Comparison of ENCODE assay signal across 18 cellular contexts in genomic region chr1:192967901-192968300, GRCh38.
DNase-seq lines count a peak whose midpoint lies in the region; ATAC-seq and TF ChIP-seq lines count a peak whose summit lies in the region.
"Had no signal": no experiment of that assay in that cellular context is flagged by ENCODE, and none has a peak within 500 bp of the region (broad histone marks: within the 10 kb centered on the region; RNA-seq: fewer than 3 reads in every experiment).

No MANE protein-coding gene starts in this region.

- no peaks in the 10 kb centered on the region for H3K27me3 Mint-ChIP-seq in MCF 10A (ENCODE audit: insufficient read depth, unreplicated experiment)
- no peaks in the 10 kb centered on the region for H3K27me3 Mint-ChIP-seq in activated T-helper 17 cell treated with anti-CD3 and anti-CD28 coated beads, Interleukin-2, amount 50 U/mL, for 72 hours
- H3K27me3 Mint-ChIP-seq: IgD-negative memory B cell had no signal

- H4K20me1 ChIP-seq in mammary epithelial cell (ENCODE audit: insufficient read depth, low read length) = no peaks in the 10 kb centered on the region

- H3K4me3 ChIP-seq in mammary epithelial cell (replicated peaks in 1 of 3; ENCODE audit: insufficient read depth in 1 of 3, low read depth in 2 of 3, low read length in 3 of 3) (no peak overlapping the region), mesendoderm (ENCODE audit: low read length) (no peak overlapping the region), gastroesophageal sphincter (no peak overlapping the region)

- TF ChIP-seq CTCF in MCF 10A (IDR thresholded peaks at IDR 0.05; ENCODE audit: unreplicated experiment) (no peak), mammary epithelial cell (conservative IDR thresholded peaks at IDR 0.05 in 1 of 2, IDR thresholded peaks at IDR 0.05 in 1 of 2; ENCODE audit: extremely low read depth in 1 of 2, insufficient read depth in 1 of 2, low read depth in 1 of 2, low read length in 2 of 2) (no peak), gastroesophageal sphincter (IDR thresholded peaks at IDR 0.05) (no peak)

- POLR2A ChIA-PET in MCF 10A (lab: Yijun Ruan, JAX) = interaction anchor here (0.9 to 1.7 kb wide), 4 partner anchors 9 to 63 kb away, joined by 3 to 7 read pairs (median 5); no protein-coding TSS in a partner anchor

- H3K27ac Mint-ChIP-seq in MCF 10A (ENCODE audit: low read depth, unreplicated experiment) = peak overlapping the region; percentile 28
- H3K27ac Mint-ChIP-seq in activated T-helper 17 cell treated with anti-CD3 and anti-CD28 coated beads, Interleukin-2, amount 50 U/mL, for 72 hours = no peak overlapping the region
- H3K27ac Mint-ChIP-seq: IgD-negative memory B cell had no signal

- no peak overlapping the region for H2BK5ac ChIP-seq in mesendoderm (ENCODE audit: low read length)

- H2BK15ac ChIP-seq in mesendoderm (replicated peaks; ENCODE audit: low read depth) = no peak overlapping the region

- no peak overlapping the region for H3K27ac ChIP-seq in mammary epithelial cell (ENCODE audit: insufficient read depth, low read depth, low read length)
- H3K27ac ChIP-seq in mesendoderm (ENCODE audit: low read depth, low read length) = no peak overlapping the region
- H3K27ac ChIP-seq in gastroesophageal sphincter = no peak overlapping the region
- H3K27ac ChIP-seq: C4-2B had no signal

- no peaks in the 10 kb centered on the region for H3K79me1 ChIP-seq in mesendoderm (ENCODE audit: low read length)

- in situ Hi-C loops in mammary epithelial cell (cut with MboI; ENCODE audit: low sequenced_read_pairs in 2 of 2) = no loop called here

- TF ChIP-seq EP300 in gastroesophageal sphincter (IDR thresholded peaks at IDR 0.05) = no peak

- H3K27me3 ChIP-seq in mammary epithelial cell (ENCODE audit: insufficient read depth, low read length) = no peaks in the 10 kb centered on the region
- H3K27me3 ChIP-seq in mesendoderm (ENCODE audit: insufficient read depth, low read length, poor library complexity) = no peaks in the 10 kb centered on the region
- no peaks in the 10 kb centered on the region for H3K27me3 ChIP-seq in gastroesophageal sphincter

- H2AK5ac ChIP-seq in mesendoderm (ENCODE audit: low read length) = no peak overlapping the region

- H4K8ac ChIP-seq in mesendoderm (ENCODE audit: low read depth, low read length) = no peak overlapping the region

- no peaks in the 10 kb centered on the region for H3K36me3 ChIP-seq in mammary epithelial cell (ENCODE audit: insufficient read depth, low read length)
- H3K36me3 ChIP-seq in mesendoderm (ENCODE audit: control insufficient read depth, insufficient read depth, low read length) = no peaks in the 10 kb centered on the region
- no peaks in the 10 kb centered on the region for H3K36me3 ChIP-seq in gastroesophageal sphincter

- H3K4me2 ChIP-seq in mammary epithelial cell (ENCODE audit: insufficient read depth, low read depth, low read length) (no peak overlapping the region), mesendoderm (ENCODE audit: low read length) (no peak overlapping the region)

- H3K9ac ChIP-seq in mammary epithelial cell (ENCODE audit: insufficient read depth, low read length) (no peak overlapping the region), mesendoderm (ENCODE audit: low read length) (no peak overlapping the region)

- H4K5ac ChIP-seq in mesendoderm (ENCODE audit: low read length) = no peak overlapping the region

- no peak overlapping the region for H3K4ac ChIP-seq in mesendoderm (ENCODE audit: low read depth, low read length)

- H2AFZ ChIP-seq in mammary epithelial cell (ENCODE audit: low read depth, low read length) = no peak overlapping the region

- H3K23ac ChIP-seq in mesendoderm (ENCODE audit: low read length) = no peak overlapping the region

- intact Hi-C loops in MCF 10A (cut with micrococcal nuclease) (no loop called here), mammary epithelial cell (cut with micrococcal nuclease) (no loop called here), head of caudate nucleus (cut with DNase I) (no loop called here)

- no peak overlapping the region for H3K56ac ChIP-seq in mesendoderm (ENCODE audit: low read length)

- 50% methylated on average over 1 of the region's 1 CpG for WGBS in mammary epithelial cell (ENCODE audit: low coverage, missing lambda C conversion rate)
- no CpG with 5 or more reads among the region's 1 CpG for WGBS in mesendoderm (ENCODE audit: extremely low coverage, insufficient coverage, low lambda C conversion rate)
- 18 to 25% methylated on average over 1 of the region's 1 CpG for WGBS in gastroesophageal sphincter (ENCODE audit: low coverage in 1 of 2), 2 donors

- no peak overlapping the region for H2BK120ac ChIP-seq in mesendoderm (ENCODE audit: low read depth, low read length)

- H3K4me1 ChIP-seq in mammary epithelial cell (ENCODE audit: insufficient read depth, low read length) (no peaks in the 10 kb centered on the region), mesendoderm (ENCODE audit: control insufficient read depth, low read depth, low read length) (no peaks in the 10 kb centered on the region), gastroesophageal sphincter (no peaks in the 10 kb centered on the region)

- H3K36me3 Mint-ChIP-seq in MCF 10A (ENCODE audit: insufficient read depth, unreplicated experiment) = peaks cover 2% of the 10 kb centered on the region
- no peaks in the 10 kb centered on the region for H3K36me3 Mint-ChIP-seq in activated T-helper 17 cell treated with anti-CD3 and anti-CD28 coated beads, Interleukin-2, amount 50 U/mL, for 72 hours (ENCODE audit: low read depth)
- H3K36me3 Mint-ChIP-seq: IgD-negative memory B cell had no signal

- H3K79me2 ChIP-seq in mammary epithelial cell (ENCODE audit: insufficient read depth, low read length) (no peaks in the 10 kb centered on the region), mesendoderm (ENCODE audit: control insufficient read depth, insufficient read depth, low read length) (no peaks in the 10 kb centered on the region)

- BruUV-seq in MCF 10A (replicated peaks; lab: Mats Ljungman, UMichigan) (no TSS peak), mammary epithelial cell (replicated peaks; lab: Mats Ljungman, UMichigan) (no TSS peak)

- no peak for DNase-seq in MCF 10A (ENCODE audit: unreplicated experiment)
- DNase-seq in mammary epithelial cell = no peak
- DNase-seq in mesendoderm = peak; percentile 21
- DNase-seq in head of caudate nucleus = no peak
- no peak for DNase-seq in HuH-7 (ENCODE audit: low spot score)
- no peak for DNase-seq in NCI-H2081 (lab: John Stamatoyannopoulos, UW)
- DNase-seq: 8988T, DMS153, H7, NCI-H1105, NCI-H1930, NCI-H2171 treated with DMSO at 0.1 percent for 48 hours, NCI-H774, SIG-M5 had no signal

- H3K4me1 Mint-ChIP-seq in MCF 10A (ENCODE audit: insufficient read depth, unreplicated experiment) = peaks cover 22% of the 10 kb centered on the region
- no peaks in the 10 kb centered on the region for H3K4me1 Mint-ChIP-seq in activated T-helper 17 cell treated with anti-CD3 and anti-CD28 coated beads, Interleukin-2, amount 50 U/mL, for 72 hours

- H3K9me3 ChIP-seq in mammary epithelial cell (replicated peaks; ENCODE audit: insufficient read depth, low read length) (no peaks in the 10 kb centered on the region), gastroesophageal sphincter (no peaks in the 10 kb centered on the region)

- dilution Hi-C loops in mammary epithelial cell (cut with HindIII; ENCODE audit: low sequenced_read_pairs) = no loop called here

- peaks cover 13% of the 10 kb centered on the region for H3K9me3 Mint-ChIP-seq in MCF 10A (ENCODE audit: unreplicated experiment)
- no peaks in the 10 kb centered on the region for H3K9me3 Mint-ChIP-seq in activated T-helper 17 cell treated with anti-CD3 and anti-CD28 coated beads, Interleukin-2, amount 50 U/mL, for 72 hours

- CTCF ChIA-PET in MCF 10A (lab: Yijun Ruan, JAX) = interaction anchor here (0.6 to 1.0 kb wide), 4 partner anchors 15 to 161 kb away, joined by 3 to 5 read pairs (median 3); no protein-coding TSS in a partner anchor
- CTCF ChIA-PET in mammary epithelial cell (lab: Charles Lee; ENCODE audit: low non-redundant PET) = no interaction called here

- TF ChIP-seq POLR2A in gastroesophageal sphincter (IDR thresholded peaks at IDR 0.05) = no peak

- H3K18ac ChIP-seq in mesendoderm (ENCODE audit: low read length) = no peak overlapping the region

- no peak overlapping the region for H3K4me3 Mint-ChIP-seq in MCF 10A (ENCODE audit: unreplicated experiment)
- H3K4me3 Mint-ChIP-seq in activated T-helper 17 cell treated with anti-CD3 and anti-CD28 coated beads, Interleukin-2, amount 50 U/mL, for 72 hours = no peak overlapping the region

- peak; percentile 44 for ATAC-seq in activated T-helper 17 cell treated with anti-CD3 and anti-CD28 coated beads, Interleukin-2, amount 50 U/mL, for 72 hours (replicated peaks)
- ATAC-seq in gastroesophageal sphincter = no peak
